In the genomic region with DNA sequence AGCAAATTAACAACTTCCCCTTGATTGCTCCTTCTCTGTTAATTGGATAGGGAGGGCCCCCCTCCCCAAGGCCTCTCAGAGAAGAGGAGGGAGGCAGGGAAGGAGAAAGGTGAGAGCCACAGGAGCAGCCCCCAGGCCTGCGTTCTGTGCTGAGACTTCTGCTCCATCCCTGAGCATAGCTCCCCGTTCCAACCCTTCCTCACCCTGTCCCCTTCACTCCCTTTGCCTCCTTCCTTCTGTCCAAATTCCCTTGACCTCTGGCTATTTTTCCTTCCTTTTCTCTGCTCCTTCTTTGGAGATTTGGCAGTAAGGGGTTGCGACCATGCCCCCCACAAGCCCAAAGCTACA, we compare ENCODE assay signal across 9 cellular contexts. TPM values are rescaled to one million over a fixed set of nuclear protein-coding genes. Genes with fewer than 3 reads are reported as not detected.
DNase-seq lines count a peak whose midpoint lies in the region; ATAC-seq and TF ChIP-seq lines count a peak whose summit lies in the region.
"Had no signal": no experiment of that assay in that cellular context is flagged by ENCODE, and none has a peak within 500 bp of the region (broad histone marks: within the 10 kb centered on the region; RNA-seq: fewer than 3 reads in every experiment).

No MANE protein-coding gene starts in this region.

- H3K27me3 ChIP-seq in body of pancreas = peaks cover 0 to 10% of the 10 kb centered on the region in 2 donors

- DNase-seq in stimulated activated naive CD8-positive, alpha-beta T cell treated with anti-CD3 and anti-CD28 coated beads, Interleukin-15, Interleukin-2, amounts not matched to agents 100 U/mL and 50 U/mL, for 24 hours = no peak
- DNase-seq in activated naive CD8-positive, alpha-beta T cell treated with anti-CD3 and anti-CD28 coated beads, Interleukin-2, amount 50 U/mL, for 24 hours = no peak
- no peak for DNase-seq in NCI-H2081 treated with DMSO at 0.1 percent for 48 hours (lab: John Stamatoyannopoulos, UW)
- DNase-seq in body of pancreas = no peak
- DNase-seq in Kasumi-1 (lab: John Stamatoyannopoulos, UW) = no peak
- no peak for DNase-seq in NCI-H1092 (lab: John Stamatoyannopoulos, UW)

- no peak for ATAC-seq in stimulated activated naive CD8-positive, alpha-beta T cell treated with anti-CD3 and anti-CD28 coated beads, Interleukin-15, Interleukin-2, amounts not matched to agents 100 U/mL and 50 U/mL, for 24 hours
- ATAC-seq in activated naive CD8-positive, alpha-beta T cell treated with anti-CD3 and anti-CD28 coated beads, Interleukin-2, amount 50 U/mL, for 24 hours = no peak
- ATAC-seq in body of pancreas = no peak

- H3K4me3 ChIP-seq in mesodermal cell (ENCODE audit: extremely low read depth, insufficient read depth, low read length, poor library complexity, severe bottlenecking) (peak overlapping the region; percentile 59), body of pancreas (no peak overlapping the region)

- 0% methylated on average over 2 of the region's 3 CpGs; no CpG with 5 or more reads in 1 of the 2 experiments for WGBS in mesodermal cell (ENCODE audit: insufficient coverage in 2 of 2), 2 experiments
- WGBS in body of pancreas, 2 donors = 16 to 30% methylated on average over 3 of the region's 3 CpGs

- H3K4me1 ChIP-seq in mesodermal cell (ENCODE audit: control insufficient read depth, insufficient read depth, low read length, poor library complexity, severe bottlenecking) = peaks cover 16% of the 10 kb centered on the region
- peaks cover 21% of the 10 kb centered on the region for H3K4me1 ChIP-seq in body of pancreas

- H3K9me3 ChIP-seq in mesodermal cell (ENCODE audit: control insufficient read depth, low read length) = no peaks in the 10 kb centered on the region
- H3K9me3 ChIP-seq in body of pancreas = no peaks in the 10 kb centered on the region

- H3K36me3 ChIP-seq in mesodermal cell (ENCODE audit: control insufficient read depth, insufficient read depth, low read length) (no peaks in the 10 kb centered on the region), body of pancreas (replicated peaks in 1 of 2; ENCODE audit: insufficient read depth in 1 of 2, low read depth in 2 of 2) (no peaks in the 10 kb centered on the region)

- no peaks in the 10 kb centered on the region for H3K9me3 Mint-ChIP-seq in stimulated activated naive CD8-positive, alpha-beta T cell treated with anti-CD3 and anti-CD28 coated beads, Interleukin-15, Interleukin-2, amounts not matched to agents 100 ng/mL and 50 ng/mL, for 24 hours
- H3K9me3 Mint-ChIP-seq in activated naive CD8-positive, alpha-beta T cell treated with anti-CD3 and anti-CD28 coated beads, Interleukin-2, amount 50 U/mL, for 24 hours = no peaks in the 10 kb centered on the region

- no peaks in the 10 kb centered on the region for H3K36me3 Mint-ChIP-seq in stimulated activated naive CD8-positive, alpha-beta T cell treated with anti-CD3 and anti-CD28 coated beads, Interleukin-15, Interleukin-2, amounts not matched to agents 100 ng/mL and 50 ng/mL, for 24 hours (ENCODE audit: low read depth)
- H3K36me3 Mint-ChIP-seq in activated naive CD8-positive, alpha-beta T cell treated with anti-CD3 and anti-CD28 coated beads, Interleukin-2, amount 50 U/mL, for 24 hours (ENCODE audit: low read depth) = no peaks in the 10 kb centered on the region

- intact Hi-C loops in body of pancreas (cut with DNase I) = no loop called here

- H3K4me1 Mint-ChIP-seq in stimulated activated naive CD8-positive, alpha-beta T cell treated with anti-CD3 and anti-CD28 coated beads, Interleukin-15, Interleukin-2, amounts not matched to agents 100 ng/mL and 50 ng/mL, for 24 hours (ENCODE audit: low read depth) = peaks cover 49% of the 10 kb centered on the region
- peaks cover 37% of the 10 kb centered on the region for H3K4me1 Mint-ChIP-seq in activated naive CD8-positive, alpha-beta T cell treated with anti-CD3 and anti-CD28 coated beads, Interleukin-2, amount 50 U/mL, for 24 hours

- no peak overlapping the region for H3K27ac Mint-ChIP-seq in stimulated activated naive CD8-positive, alpha-beta T cell treated with anti-CD3 and anti-CD28 coated beads, Interleukin-15, Interleukin-2, amounts not matched to agents 100 ng/mL and 50 ng/mL, for 24 hours
- no peak overlapping the region for H3K27ac Mint-ChIP-seq in activated naive CD8-positive, alpha-beta T cell treated with anti-CD3 and anti-CD28 coated beads, Interleukin-2, amount 50 U/mL, for 24 hours

- H3K4me3 Mint-ChIP-seq in stimulated activated naive CD8-positive, alpha-beta T cell treated with anti-CD3 and anti-CD28 coated beads, Interleukin-15, Interleukin-2, amounts not matched to agents 100 ng/mL and 50 ng/mL, for 24 hours = peak overlapping the region; percentile 89
- peak overlapping the region; percentile 82 for H3K4me3 Mint-ChIP-seq in activated naive CD8-positive, alpha-beta T cell treated with anti-CD3 and anti-CD28 coated beads, Interleukin-2, amount 50 U/mL, for 24 hours

- H3K27ac ChIP-seq in mesodermal cell (ENCODE audit: low read depth, low read length, severe bottlenecking) = no peak overlapping the region
- no peak overlapping the region for H3K27ac ChIP-seq in body of pancreas
- H3K27ac ChIP-seq: epithelial cell of prostate had no signal

- TF ChIP-seq POLR2A in body of pancreas (IDR thresholded peaks at IDR 0.05) = no peak

- no peak for TF ChIP-seq CTCF in body of pancreas (IDR thresholded peaks at IDR 0.05)

- peaks cover 26% of the 10 kb centered on the region for H3K27me3 Mint-ChIP-seq in stimulated activated naive CD8-positive, alpha-beta T cell treated with anti-CD3 and anti-CD28 coated beads, Interleukin-15, Interleukin-2, amounts not matched to agents 100 ng/mL and 50 ng/mL, for 24 hours
- H3K27me3 Mint-ChIP-seq in activated naive CD8-positive, alpha-beta T cell treated with anti-CD3 and anti-CD28 coated beads, Interleukin-2, amount 50 U/mL, for 24 hours = peaks cover 34% of the 10 kb centered on the region

RNA-seq across cellular contexts. Expression of a gene that starts 0.8 kb away (rescaled TPM):
- 9.8 TPM for polyA plus RNA-seq in mesodermal cell (2013, experiment 1 of 2)
- polyA plus RNA-seq in mesodermal cell (2013, experiment 2 of 2) = 8.9 TPM
- under 1 TPM; 0.52 to 0.99 TPM for total RNA-seq in body of pancreas

RNA-seq across cellular contexts. Expression of a gene that starts 28.5 kb away (rescaled TPM):
- polyA plus RNA-seq in mesodermal cell (2013, experiment 1 of 2) = 95.4 TPM
- 93.2 TPM for polyA plus RNA-seq in mesodermal cell (2013, experiment 2 of 2)
- 10 to 100 TPM; 34.2 to 52.7 TPM for total RNA-seq in body of pancreas

RNA-seq across cellular contexts. Expression of a gene that starts 31.3 kb away (rescaled TPM):
- 47.1 TPM for polyA plus RNA-seq in mesodermal cell (2013, experiment 1 of 2)
- 52.9 TPM for polyA plus RNA-seq in mesodermal cell (2013, experiment 2 of 2)
- 1 to 10 TPM; 3.9 to 4.6 TPM for total RNA-seq in body of pancreas

RNA-seq across cellular contexts. Expression of a gene that starts 47.2 kb away (rescaled TPM):
- not detected for polyA plus RNA-seq in mesodermal cell (2013, experiment 1 of 2)
- polyA plus RNA-seq in mesodermal cell (2013, experiment 2 of 2) = 0.30 TPM
- total RNA-seq in body of pancreas = 100 to 1,000 TPM in 1 of 2 donors, 1 to 10 TPM in 1; 7.0 to 232 TPM

RNA-seq across cellular contexts. Expression of a gene that starts 55.4 kb away (rescaled TPM):
- polyA plus RNA-seq in mesodermal cell (2013, experiment 1 of 2) = 35.8 TPM
- polyA plus RNA-seq in mesodermal cell (2013, experiment 2 of 2) = 28.5 TPM
- 10 to 100 TPM; 14.5 to 47.8 TPM for total RNA-seq in body of pancreas
